28 cellular contexts compared by ENCODE assay signal in the genomic region with DNA sequence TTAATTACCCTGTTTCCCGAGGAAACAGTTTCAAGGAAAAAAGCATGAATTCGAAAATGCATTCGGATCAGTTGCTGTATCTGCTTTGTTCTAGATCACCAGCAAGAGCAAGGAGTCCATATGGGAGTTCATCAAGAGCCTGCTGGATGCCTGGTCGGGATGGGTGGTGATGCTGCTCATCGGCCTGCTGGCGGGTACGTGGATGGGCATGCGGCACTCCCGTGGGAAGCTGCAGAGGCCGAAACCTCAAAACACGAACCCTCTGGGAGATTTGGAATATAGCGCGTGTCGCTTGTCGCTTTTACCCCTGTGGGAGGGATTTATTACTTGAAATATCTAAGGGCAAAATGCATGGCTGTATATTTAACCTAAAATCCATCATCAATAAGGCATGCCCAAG. TPM values are rescaled to one million over a fixed set of nuclear protein-coding genes. Genes with fewer than 3 reads are reported as not detected.
"Had no signal": no experiment of that assay in that cellular context is flagged by ENCODE, and none has a peak within 500 bp of the region (broad histone marks: within the 10 kb centered on the region; RNA-seq: fewer than 3 reads in every experiment).

No MANE protein-coding gene starts in this region.

- H3K4me3 Mint-ChIP-seq: naive thymus-derived CD8-positive, alpha-beta T cell; natural killer cell treated with Interleukin-12 subunit alpha and Interleukin-12 subunit beta and Interleukin-15 and Interleukin-18, amount 100 ng/mL, for 72 hours; nephron progenitor cell; neural crest cell; stimulated activated effector memory CD8-positive, alpha-beta T cell treated with anti-CD3 and anti-CD28 coated beads, Interleukin-12 subunit alpha, Interleukin-12 subunit beta, amount 100 ng/mL, for 72 hours; stimulated activated naive B cell treated with anti-CD40 and anti-IgM and Interleukin-4, amounts not matched to agents 10 μg/mL and 1 μg/mL and 100 μg/mL, for 72 hours; stimulated activated naive CD8-positive, alpha-beta T cell treated with anti-CD3 and anti-CD28 coated beads, Interleukin-15, amount 100 ng/mL, for 72 hours; type B pancreatic cell had no signal

- H3K9me3 Mint-ChIP-seq: naive thymus-derived CD8-positive, alpha-beta T cell; natural killer cell treated with Interleukin-12 subunit alpha and Interleukin-12 subunit beta and Interleukin-15 and Interleukin-18, amount 100 ng/mL, for 72 hours; stimulated activated effector memory CD8-positive, alpha-beta T cell treated with anti-CD3 and anti-CD28 coated beads, Interleukin-12 subunit alpha, Interleukin-12 subunit beta, amount 100 ng/mL, for 72 hours; stimulated activated naive B cell treated with anti-CD40 and anti-IgM and Interleukin-4, amounts not matched to agents 10 μg/mL and 1 μg/mL and 100 μg/mL, for 72 hours; stimulated activated naive CD8-positive, alpha-beta T cell treated with anti-CD3 and anti-CD28 coated beads, Interleukin-15, amount 100 ng/mL, for 72 hours; type B pancreatic cell had no signal

- H3K27ac Mint-ChIP-seq: naive thymus-derived CD8-positive, alpha-beta T cell; natural killer cell treated with Interleukin-12 subunit alpha and Interleukin-12 subunit beta and Interleukin-15 and Interleukin-18, amount 100 ng/mL, for 72 hours; nephron progenitor cell; stimulated activated effector memory CD8-positive, alpha-beta T cell treated with anti-CD3 and anti-CD28 coated beads, Interleukin-12 subunit alpha, Interleukin-12 subunit beta, amount 100 ng/mL, for 72 hours; type B pancreatic cell had no signal

- DNase-seq: naive thymus-derived CD8-positive, alpha-beta T cell; nephron progenitor cell; nucleus accumbens; pancreas; right cardiac atrium; right lobe of liver; sigmoid colon; small intestine; stimulated activated CD4-positive, alpha-beta T cell treated with anti-CD3 and anti-CD28 coated beads, Interleukin-15, amount 100 ng/mL, for 24 hours; stimulated activated CD4-positive, alpha-beta T cell treated with anti-CD3 and anti-CD28 coated beads, Interleukin-2, amount 100 ng/mL, for 24 hours; stimulated activated CD4-positive, alpha-beta T cell treated with anti-CD3 and anti-CD28 coated beads, Interleukin-2, amount 100 ng/mL, for 48 hours; stimulated activated CD4-positive, alpha-beta T cell treated with anti-CD3 and anti-CD28 coated beads, Interleukin-4, amount 100 ng/mL, for 24 hours; stimulated activated naive B cell treated with anti-CD40 and anti-IgM and Interleukin-4, amounts not matched to agents 10 μg/mL and 1 μg/mL and 100 μg/mL, for 72 hours; stimulated activated naive CD4-positive, alpha-beta T cell treated with Interleukin-2 at 50 U/mL for 16 hours; stimulated activated naive CD8-positive, alpha-beta T cell treated with anti-CD3 and anti-CD28 coated beads, Interleukin-15, amount 100 ng/mL, for 72 hours; substantia nigra; testis; tibial artery; transverse colon; upper lobe of right lung; uterus had no signal

- H3K27ac ChIP-seq: neutrophil, pancreas, psoas muscle, right lobe of liver, sigmoid colon, suprapubic skin, testis, tibial artery, transverse colon, upper lobe of right lung, uterus had no signal

- H3K36me3 Mint-ChIP-seq: naive thymus-derived CD8-positive, alpha-beta T cell; natural killer cell treated with Interleukin-12 subunit alpha and Interleukin-12 subunit beta and Interleukin-15 and Interleukin-18, amount 100 ng/mL, for 72 hours; stimulated activated effector memory CD8-positive, alpha-beta T cell treated with anti-CD3 and anti-CD28 coated beads, Interleukin-12 subunit alpha, Interleukin-12 subunit beta, amount 100 ng/mL, for 72 hours; type B pancreatic cell had no signal

- H3K27me3 Mint-ChIP-seq: type B pancreatic cell had no signal

- ATAC-seq: naive thymus-derived CD8-positive, alpha-beta T cell; natural killer cell treated with Interleukin-12 subunit alpha and Interleukin-12 subunit beta and Interleukin-15 and Interleukin-18, amount 100 ng/mL, for 72 hours; pancreas; psoas muscle; right cardiac atrium; right lobe of liver; stimulated activated effector memory CD8-positive, alpha-beta T cell treated with anti-CD3 and anti-CD28 coated beads, Interleukin-12 subunit alpha, Interleukin-12 subunit beta, amount 100 ng/mL, for 72 hours; stimulated activated naive B cell treated with anti-CD40 and anti-IgM and Interleukin-4, amounts not matched to agents 10 μg/mL and 1 μg/mL and 100 μg/mL, for 72 hours; stimulated activated naive CD8-positive, alpha-beta T cell treated with anti-CD3 and anti-CD28 coated beads, Interleukin-15, amount 100 ng/mL, for 72 hours; upper lobe of right lung had no signal

- H3K4me1 Mint-ChIP-seq: stimulated activated effector memory CD8-positive, alpha-beta T cell treated with anti-CD3 and anti-CD28 coated beads, Interleukin-12 subunit alpha, Interleukin-12 subunit beta, amount 100 ng/mL, for 72 hours; stimulated activated naive CD8-positive, alpha-beta T cell treated with anti-CD3 and anti-CD28 coated beads, Interleukin-15, amount 100 ng/mL, for 72 hours had no signal

RNA-seq across cellular contexts. Expression of gene CLCN4, which starts 30.6 kb away (rescaled TPM):
- total RNA-seq: natural killer cell treated with Interleukin-12 subunit alpha and Interleukin-12 subunit beta and Interleukin-15 and Interleukin-18, amount 100 ng/mL, for 72 hours had no signal
